In the genomic region with DNA sequence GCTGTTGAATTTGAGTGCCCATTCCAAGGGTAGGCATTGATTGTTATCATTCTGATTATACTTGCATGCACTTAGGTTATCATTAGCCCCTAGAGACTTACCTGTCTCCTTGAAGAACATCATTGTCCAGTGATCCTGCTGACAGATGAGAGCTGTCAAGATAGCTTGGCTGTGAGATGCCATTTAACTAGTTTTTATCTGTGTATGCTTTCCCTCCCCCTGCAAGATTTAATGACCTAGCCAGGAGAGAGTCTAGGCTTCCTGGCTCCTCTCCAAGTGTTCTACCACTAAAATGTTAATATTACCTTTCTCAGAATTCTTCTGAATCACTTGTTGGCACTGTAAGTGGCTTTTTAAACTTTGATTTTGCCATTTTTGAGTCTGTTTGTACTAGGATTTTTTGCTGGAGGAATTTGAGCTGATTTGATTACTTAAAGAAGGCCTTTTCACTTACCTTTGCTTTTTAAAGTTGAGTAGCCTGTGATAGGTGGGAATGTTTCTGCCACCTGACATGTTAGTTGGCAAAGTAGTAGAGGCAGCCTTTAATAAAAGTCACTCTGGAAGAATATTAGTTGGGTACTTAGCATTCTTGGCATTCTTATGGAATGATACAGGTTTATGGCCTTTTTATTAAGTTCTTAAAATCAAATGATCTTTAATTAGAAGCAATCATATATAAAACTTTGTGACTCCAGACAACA, we compare ENCODE assay signal across 13 cellular contexts. TPM values are rescaled to one million over a fixed set of nuclear protein-coding genes. Genes with fewer than 3 reads are reported as not detected.
DNase-seq lines count a peak whose midpoint lies in the region; ATAC-seq and TF ChIP-seq lines count a peak whose summit lies in the region.
"Had no signal": no experiment of that assay in that cellular context is flagged by ENCODE, and none has a peak within 500 bp of the region (broad histone marks: within the 10 kb centered on the region; RNA-seq: fewer than 3 reads in every experiment).

No MANE protein-coding gene starts in this region.

- no peaks in the 10 kb centered on the region for H3K9me3 Mint-ChIP-seq in activated T-cell treated with anti-CD3 and anti-CD28 coated beads, Interleukin-2, amount 50 U/mL, for 72 hours
- H3K9me3 Mint-ChIP-seq: activated naive CD4-positive, alpha-beta T cell treated with anti-CD3 and anti-CD28 coated beads, Interleukin-2, amount 10 ng/mL, durations not matched to agents 7 days and 5 days had no signal

- no peaks in the 10 kb centered on the region for H3K9me3 ChIP-seq in upper lobe of left lung

- ATAC-seq in activated T-cell treated with anti-CD3 and anti-CD28 coated beads, Interleukin-2, amount 50 U/mL, for 72 hours (replicated peaks in 1 of 2): no peak
- ATAC-seq in SK-N-SH treated with all-trans-retinoic acid at 6 μM for 48 hours: peak; percentile 64
- peak in 1 of 2 donors; percentile 50 for ATAC-seq in upper lobe of left lung (ENCODE audit: low FRiP score in 2 of 2)
- no peak for ATAC-seq in HG02884 (IDR thresholded peaks at IDR 0.05; ENCODE audit: unreplicated experiment)

- H3K27ac Mint-ChIP-seq in activated T-cell treated with anti-CD3 and anti-CD28 coated beads, Interleukin-2, amount 50 U/mL, for 72 hours: peak overlapping the region; percentile 35
- H3K27ac Mint-ChIP-seq: activated naive CD4-positive, alpha-beta T cell treated with anti-CD3 and anti-CD28 coated beads, Interleukin-2, amount 10 ng/mL, durations not matched to agents 7 days and 5 days had no signal

- H3K27me3 Mint-ChIP-seq in activated T-cell treated with anti-CD3 and anti-CD28 coated beads, Interleukin-2, amount 50 U/mL, for 72 hours (ENCODE audit: low read depth): no peaks in the 10 kb centered on the region
- H3K27me3 Mint-ChIP-seq: activated naive CD4-positive, alpha-beta T cell treated with anti-CD3 and anti-CD28 coated beads, Interleukin-2, amount 10 ng/mL, durations not matched to agents 7 days and 5 days had no signal

- H3K4me3 ChIP-seq in upper lobe of left lung: no peak overlapping the region
- H3K4me3 ChIP-seq: dorsolateral prefrontal cortex had no signal

- TF ChIP-seq CTCF in upper lobe of left lung (IDR thresholded peaks at IDR 0.05): no peak

- peaks cover 26% of the 10 kb centered on the region for H3K4me1 Mint-ChIP-seq in activated T-cell treated with anti-CD3 and anti-CD28 coated beads, Interleukin-2, amount 50 U/mL, for 72 hours (ENCODE audit: low read depth)

- H3K4me1 ChIP-seq in upper lobe of left lung: peaks cover 15 to 74% (median 43%) of the 10 kb centered on the region in 4 donors

- no peak for DNase-seq in activated T-cell treated with anti-CD3 and anti-CD28 coated beads, Interleukin-2, amount 50 U/mL, for 72 hours
- DNase-seq in activated T-cell treated with anti-CD3 and anti-CD28 coated beads, Interleukin-2, amount 50 U/mL, for 48 hours: no peak
- DNase-seq in kidney glomerular epithelial cell (lab: John Stamatoyannopoulos, UW): peak; percentile 77
- DNase-seq in upper lobe of left lung: no peak
- DNase-seq in ecto neural progenitor cell (ENCODE audit: low spot score): no peak
- DNase-seq in NCI-H146 (lab: John Stamatoyannopoulos, UW): no peak
- DNase-seq: activated naive CD4-positive, alpha-beta T cell treated with anti-CD3 and anti-CD28 coated beads, Interleukin-2, amount 10 ng/mL, durations not matched to agents 7 days and 5 days; dorsolateral prefrontal cortex; hippocampal formation; NCI-H1694 treated with DMSO at 0.1 percent for 48 hours; stimulated activated CD4-positive, alpha-beta T cell treated with anti-CD3 and anti-CD28 coated beads, Interleukin-2, amount 100 ng/mL, for 48 hours had no signal

- TF ChIP-seq EP300 in upper lobe of left lung (IDR thresholded peaks at IDR 0.05): no peak

- TF ChIP-seq POLR2A in upper lobe of left lung (IDR thresholded peaks at IDR 0.05): no peak

- H3K4me3 Mint-ChIP-seq in activated T-cell treated with anti-CD3 and anti-CD28 coated beads, Interleukin-2, amount 50 U/mL, for 72 hours: no peak overlapping the region
- H3K4me3 Mint-ChIP-seq: activated naive CD4-positive, alpha-beta T cell treated with anti-CD3 and anti-CD28 coated beads, Interleukin-2, amount 10 ng/mL, durations not matched to agents 7 days and 5 days had no signal

- no peaks in the 10 kb centered on the region for H3K36me3 Mint-ChIP-seq in activated T-cell treated with anti-CD3 and anti-CD28 coated beads, Interleukin-2, amount 50 U/mL, for 72 hours (ENCODE audit: insufficient read depth in 2 of 2)
- H3K36me3 Mint-ChIP-seq: activated naive CD4-positive, alpha-beta T cell treated with anti-CD3 and anti-CD28 coated beads, Interleukin-2, amount 10 ng/mL, durations not matched to agents 7 days and 5 days had no signal

- H3K27ac ChIP-seq in upper lobe of left lung: peak overlapping the region; percentile 37 to 72 (median 51)

- H3K27me3 ChIP-seq in upper lobe of left lung: no peaks in the 10 kb centered on the region
- H3K27me3 ChIP-seq: dorsolateral prefrontal cortex had no signal

- H3K36me3 ChIP-seq in upper lobe of left lung: no peaks in the 10 kb centered on the region

TF ChIP-seq in SK-N-SH treated with all-trans-retinoic acid at 6 μM for 48 hours, 23 proteins besides CTCF, POLR2A, EP300 and RAD21 (continues in another document):
- TF ChIP-seq ZNF70 (CRISPR knock-in tag; IDR thresholded peaks at IDR 0.05) (no peak), GLIS3 (CRISPR knock-in tag; IDR thresholded peaks at IDR 0.05) (no peak), RARB (CRISPR knock-in tag; IDR thresholded peaks at IDR 0.05) (no peak), TCF4 (CRISPR knock-in tag; IDR thresholded peaks at IDR 0.05; ENCODE audit: borderline replicate concordance) (peak; percentile 21; the same call in 1 of the 2 replicates), CSDC2 (CRISPR knock-in tag; IDR thresholded peaks at IDR 0.05) (peak; percentile 65; the same call in 1 of the 2 replicates), OSR1 (CRISPR knock-in tag; IDR thresholded peaks at IDR 0.05) (no peak), ESRRG (CRISPR knock-in tag; IDR thresholded peaks at IDR 0.05) (0 out of 2 replicates have a peak, but pooled peaks have one; percentile 54), SNAI2 (CRISPR knock-in tag; IDR thresholded peaks at IDR 0.05) (peak; percentile 81; the same call in 1 of the 2 replicates), ZFP30 (CRISPR knock-in tag; IDR thresholded peaks at IDR 0.05) (no peak), ZNF565 (CRISPR knock-in tag; conservative IDR thresholded peaks at IDR 0.05; ENCODE audit: low read depth) (no peak), BACH2 (CRISPR knock-in tag; IDR thresholded peaks at IDR 0.05; ENCODE audit: borderline replicate concordance) (no peak), ARNTL (CRISPR knock-in tag; IDR thresholded peaks at IDR 0.05; ENCODE audit: borderline replicate concordance, low read depth) (no peak), ZNF8 (CRISPR knock-in tag; IDR thresholded peaks at IDR 0.05) (no peak), PPARA (CRISPR knock-in tag; IDR thresholded peaks at IDR 0.05; ENCODE audit: borderline replicate concordance) (no peak)
- TF ChIP-seq, protein P1, sequence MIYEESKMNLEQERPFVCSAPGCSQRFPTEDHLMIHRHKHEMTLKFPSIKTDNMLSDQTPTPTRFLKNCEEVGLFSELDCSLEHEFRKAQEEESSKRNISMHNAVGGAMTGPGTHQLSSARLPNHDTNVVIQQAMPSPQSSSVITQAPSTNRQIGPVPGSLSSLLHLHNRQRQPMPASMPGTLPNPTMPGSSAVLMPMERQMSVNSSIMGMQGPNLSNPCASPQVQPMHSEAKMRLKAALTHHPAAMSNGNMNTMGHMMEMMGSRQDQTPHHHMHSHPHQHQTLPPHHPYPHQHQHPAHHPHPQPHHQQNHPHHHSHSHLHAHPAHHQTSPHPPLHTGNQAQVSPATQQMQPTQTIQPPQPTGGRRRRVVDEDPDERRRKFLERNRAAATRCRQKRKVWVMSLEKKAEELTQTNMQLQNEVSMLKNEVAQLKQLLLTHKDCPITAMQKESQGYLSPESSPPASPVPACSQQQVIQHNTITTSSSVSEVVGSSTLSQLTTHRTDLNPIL (CRISPR knock-in tag; IDR thresholded peaks at IDR 0.05; ENCODE audit: low read depth): peak; percentile 97
- TF ChIP-seq, protein P2, sequence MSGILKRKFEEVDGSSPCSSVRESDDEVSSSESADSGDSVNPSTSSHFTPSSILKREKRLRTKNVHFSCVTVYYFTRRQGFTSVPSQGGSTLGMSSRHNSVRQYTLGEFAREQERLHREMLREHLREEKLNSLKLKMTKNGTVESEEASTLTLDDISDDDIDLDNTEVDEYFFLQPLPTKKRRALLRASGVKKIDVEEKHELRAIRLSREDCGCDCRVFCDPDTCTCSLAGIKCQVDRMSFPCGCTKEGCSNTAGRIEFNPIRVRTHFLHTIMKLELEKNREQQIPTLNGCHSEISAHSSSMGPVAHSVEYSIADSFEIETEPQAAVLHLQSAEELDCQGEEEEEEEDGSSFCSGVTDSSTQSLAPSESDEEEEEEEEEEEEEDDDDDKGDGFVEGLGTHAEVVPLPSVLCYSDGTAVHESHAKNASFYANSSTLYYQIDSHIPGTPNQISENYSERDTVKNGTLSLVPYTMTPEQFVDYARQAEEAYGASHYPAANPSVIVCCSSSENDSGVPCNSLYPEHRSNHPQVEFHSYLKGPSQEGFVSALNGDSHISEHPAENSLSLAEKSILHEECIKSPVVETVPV (CRISPR knock-in tag; IDR thresholded peaks at IDR 0.05): peak; percentile 78; the same call in 1 of the 2 replicates
- TF ChIP-seq, protein P3, sequence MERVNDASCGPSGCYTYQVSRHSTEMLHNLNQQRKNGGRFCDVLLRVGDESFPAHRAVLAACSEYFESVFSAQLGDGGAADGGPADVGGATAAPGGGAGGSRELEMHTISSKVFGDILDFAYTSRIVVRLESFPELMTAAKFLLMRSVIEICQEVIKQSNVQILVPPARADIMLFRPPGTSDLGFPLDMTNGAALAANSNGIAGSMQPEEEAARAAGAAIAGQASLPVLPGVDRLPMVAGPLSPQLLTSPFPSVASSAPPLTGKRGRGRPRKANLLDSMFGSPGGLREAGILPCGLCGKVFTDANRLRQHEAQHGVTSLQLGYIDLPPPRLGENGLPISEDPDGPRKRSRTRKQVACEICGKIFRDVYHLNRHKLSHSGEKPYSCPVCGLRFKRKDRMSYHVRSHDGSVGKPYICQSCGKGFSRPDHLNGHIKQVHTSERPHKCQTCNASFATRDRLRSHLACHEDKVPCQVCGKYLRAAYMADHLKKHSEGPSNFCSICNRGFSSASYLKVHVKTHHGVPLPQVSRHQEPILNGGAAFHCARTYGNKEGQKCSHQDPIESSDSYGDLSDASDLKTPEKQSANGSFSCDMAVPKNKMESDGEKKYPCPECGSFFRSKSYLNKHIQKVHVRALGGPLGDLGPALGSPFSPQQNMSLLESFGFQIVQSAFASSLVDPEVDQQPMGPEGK (CRISPR knock-in tag; IDR thresholded peaks at IDR 0.05; ENCODE audit: borderline replicate concordance): peak; percentile 52; the same call in 1 of the 2 replicates

RNA-seq across cellular contexts. Expression of a gene that starts 41.1 kb away (rescaled TPM):
- total RNA-seq in activated T-cell treated with anti-CD3 and anti-CD28 coated beads, Interleukin-2, amount 50 U/mL, for 72 hours: 10 to 100 TPM; 22.7 to 30.0 TPM
- 10 to 100 TPM; 56.0 to 80.6 (median 65.7) TPM for total RNA-seq in upper lobe of left lung

RNA-seq across cellular contexts. Expression of a gene that starts 51.2 kb away (rescaled TPM):
- 10 to 100 TPM; 61.7 to 64.3 TPM for total RNA-seq in activated T-cell treated with anti-CD3 and anti-CD28 coated beads, Interleukin-2, amount 50 U/mL, for 72 hours
- 100 to 1,000 TPM in 3 of 6 donors, 10 to 100 TPM in 3; 59.7 to 149 (median 113) TPM for total RNA-seq in upper lobe of left lung
